Comparison of ENCODE assay signal across 9 cellular contexts in genomic region chr1:90721210-90722194, GRCh38. TPM values are rescaled to one million over a fixed set of nuclear protein-coding genes. Genes with fewer than 3 reads are reported as not detected.
DNase-seq lines count a peak whose midpoint lies in the region; ATAC-seq and TF ChIP-seq lines count a peak whose summit lies in the region.
"Had no signal": no experiment of that assay in that cellular context is flagged by ENCODE, and none has a peak within 500 bp of the region (broad histone marks: within the 10 kb centered on the region; RNA-seq: fewer than 3 reads in every experiment).

No MANE protein-coding gene starts in this region.

- H3K27me3 ChIP-seq in body of pancreas (peaks cover 0 to 64% of the 10 kb centered on the region in 2 donors), tibial nerve (peaks cover 16 to 97% of the 10 kb centered on the region in 2 donors)

- H3K9me3 ChIP-seq in body of pancreas = no peaks in the 10 kb centered on the region
- peaks cover 0 to 18% (median 3%) of the 10 kb centered on the region in 4 donors for H3K9me3 ChIP-seq in tibial nerve

- peak; percentile 50 to 86 (median 64) for TF ChIP-seq CTCF in body of pancreas (IDR thresholded peaks at IDR 0.05)
- peak; percentile 42 to 62 (median 51) for TF ChIP-seq CTCF in tibial nerve (IDR thresholded peaks at IDR 0.05)
- TF ChIP-seq CTCF in omental fat pad (IDR thresholded peaks at IDR 0.05) = peak in 1 of 3 donors; percentile 13

- TF ChIP-seq EP300 in tibial nerve (IDR thresholded peaks at IDR 0.05) = no peak

- 6% methylated on average over 15 of the region's 15 CpGs for WGBS in body of pancreas, 2 donors
- WGBS in tibial nerve, 2 donors = 7 to 10% methylated on average over 15 of the region's 15 CpGs

- H3K4me3 ChIP-seq in body of pancreas (no peak overlapping the region), tibial nerve (no peak overlapping the region)

- TF ChIP-seq POLR2A in body of pancreas (IDR thresholded peaks at IDR 0.05) (no peak), tibial nerve (IDR thresholded peaks at IDR 0.05) (no peak)

- intact Hi-C loops in body of pancreas (cut with DNase I) = no loop called here

- H3K4me1 ChIP-seq in body of pancreas = peaks cover 48% of the 10 kb centered on the region
- H3K4me1 ChIP-seq in tibial nerve = peaks cover 0 to 75% (median 30%) of the 10 kb centered on the region in 4 donors

- ATAC-seq in GM21576 (IDR thresholded peaks at IDR 0.05; ENCODE audit: unreplicated experiment) = peak; percentile 65
- peak; percentile 55 for ATAC-seq in body of pancreas
- ATAC-seq in left lobe of liver = peak; percentile 81
- no peak for ATAC-seq in omental fat pad (ENCODE audit: low FRiP score)

- no peaks in the 10 kb centered on the region for H3K36me3 ChIP-seq in body of pancreas (replicated peaks in 1 of 2; ENCODE audit: insufficient read depth in 1 of 2, low read depth in 2 of 2)
- no peaks in the 10 kb centered on the region for H3K36me3 ChIP-seq in tibial nerve

- H3K27ac ChIP-seq in body of pancreas (no peak overlapping the region), tibial nerve (no peak overlapping the region)

- DNase-seq in DMS79 (lab: John Stamatoyannopoulos, UW) = peak; percentile 3
- peak; percentile 60 for DNase-seq in M059J (ENCODE audit: low read depth)
- peak; percentile 57 for DNase-seq in RPMI7951 (ENCODE audit: low read depth)
- DNase-seq in body of pancreas = peak in 3 of 4 donors; percentile 43 to 61 (median 56)
- no peak for DNase-seq in left lobe of liver (ENCODE audit: low spot score)
- DNase-seq in tibial nerve (ENCODE audit: low spot score in 2 of 2) = no peak
- DNase-seq in omental fat pad (ENCODE audit: low spot score) = no peak

RNA-seq across cellular contexts. Expression of gene BARHL2, which starts 4.4 kb away (rescaled TPM):
- not detected in 2 replicates for total RNA-seq in M059J (2014; rRNA removed; shearing (Covaris generic))
- not detected in 2 replicates for total RNA-seq in RPMI7951 (2014; rRNA removed; shearing (Covaris generic))
- total RNA-seq in body of pancreas = not detected
- total RNA-seq in left lobe of liver = not detected
- total RNA-seq in tibial nerve = not detected
- total RNA-seq in omental fat pad = not detected
- total RNA-seq: activated naive CD4-positive, alpha-beta T cell treated with anti-CD3 and anti-CD28 coated beads, Interleukin-2, amount 50 U/mL, for 72 hours had no signal

Comparison
In these comparisons a context has a peak if more than half of its experiments do, and no peak if none do; other contexts are left out.
1. DNase-seq: peak in DMS79 (single experiment), M059J (single experiment), RPMI7951 (single experiment) and body of pancreas (3 of 4); none in left lobe of liver (single experiment), tibial nerve (0 of 2) and omental fat pad (single experiment).